ENCODE assay signal across 21 cellular contexts in the genomic region with DNA sequence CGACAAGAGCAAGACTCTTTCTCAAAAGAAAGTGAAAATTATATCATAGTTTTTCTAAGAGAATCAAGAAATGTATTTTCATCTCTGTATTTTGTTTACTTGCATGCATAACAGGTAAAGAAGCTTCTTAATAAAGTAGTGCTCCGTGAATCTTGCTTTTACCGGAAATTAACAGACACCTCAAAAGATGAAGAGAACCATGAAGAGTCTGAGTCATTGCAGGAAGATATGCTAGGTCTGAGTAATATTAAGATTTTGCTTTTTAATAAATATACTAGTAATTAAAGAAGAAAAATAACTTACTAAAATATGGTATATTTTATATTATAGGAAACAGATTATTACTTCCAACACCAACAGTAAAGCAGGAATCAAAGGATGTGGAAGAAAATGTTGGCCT.
"Had no signal": no experiment of that assay in that cellular context is flagged by ENCODE, and none has a peak within 500 bp of the region (broad histone marks: within the 10 kb centered on the region; RNA-seq: fewer than 3 reads in every experiment).

No MANE protein-coding gene starts in this region.

- H3K4me1 Mint-ChIP-seq: memory B cell; neural crest cell; stimulated activated naive CD8-positive, alpha-beta T cell treated with anti-CD3 and anti-CD28 coated beads, Interleukin-15, amount 100 ng/mL, for 72 hours had no signal

- H3K27ac Mint-ChIP-seq: natural killer cell treated with Interleukin-12 subunit alpha and Interleukin-12 subunit beta and Interleukin-15 and Interleukin-18, amount 100 ng/mL, for 72 hours had no signal

- ATAC-seq: heart right ventricle; left ventricle myocardium superior; natural killer cell treated with Interleukin-12 subunit alpha and Interleukin-12 subunit beta and Interleukin-15 and Interleukin-18, amount 100 ng/mL, for 72 hours; pancreas; right lobe of liver; stimulated activated naive CD8-positive, alpha-beta T cell treated with anti-CD3 and anti-CD28 coated beads, Interleukin-15, amount 100 ng/mL, for 72 hours had no signal

- H3K27me3 Mint-ChIP-seq: memory B cell; natural killer cell treated with Interleukin-12 subunit alpha and Interleukin-12 subunit beta and Interleukin-15 and Interleukin-18, amount 100 ng/mL, for 72 hours; stimulated activated naive CD8-positive, alpha-beta T cell treated with anti-CD3 and anti-CD28 coated beads, Interleukin-15, amount 100 ng/mL, for 72 hours had no signal

- DNase-seq: dermis blood vessel endothelial cell; effector memory CD4-positive, alpha-beta T cell; erythroblast; esophagus squamous epithelium; foreskin melanocyte; glutamatergic neuron; heart right ventricle; hippocampal formation; kidney glomerular epithelial cell; left ventricle myocardium superior; pancreas; right lobe of liver; small intestine; stimulated activated CD4-positive, alpha-beta T cell treated with anti-CD3 and anti-CD28 coated beads, Interleukin-15, amount 100 ng/mL, for 24 hours; stimulated activated CD4-positive, alpha-beta T cell treated with anti-CD3 and anti-CD28 coated beads, Interleukin-2, amount 100 ng/mL, for 48 hours; stimulated activated naive CD4-positive, alpha-beta T cell; stimulated activated naive CD8-positive, alpha-beta T cell treated with anti-CD3 and anti-CD28 coated beads, Interleukin-15, amount 100 ng/mL, for 72 hours; transverse colon had no signal

- H3K9me3 Mint-ChIP-seq: memory B cell; natural killer cell treated with Interleukin-12 subunit alpha and Interleukin-12 subunit beta and Interleukin-15 and Interleukin-18, amount 100 ng/mL, for 72 hours; neural crest cell; stimulated activated naive CD8-positive, alpha-beta T cell treated with anti-CD3 and anti-CD28 coated beads, Interleukin-15, amount 100 ng/mL, for 72 hours had no signal

- H3K4me3 Mint-ChIP-seq: memory B cell; natural killer cell treated with Interleukin-12 subunit alpha and Interleukin-12 subunit beta and Interleukin-15 and Interleukin-18, amount 100 ng/mL, for 72 hours; neural crest cell; stimulated activated naive CD8-positive, alpha-beta T cell treated with anti-CD3 and anti-CD28 coated beads, Interleukin-15, amount 100 ng/mL, for 72 hours had no signal
